ENCODE assay signal across 12 cellular contexts in genomic region chr2:195382186-195382585, GRCh38.
A peak's percentile ranks its signal among the peaks of the same experiment; 100 is the strongest.
DNase-seq lines count a peak whose midpoint lies in the region; ATAC-seq and TF ChIP-seq lines count a peak whose summit lies in the region.
"Had no signal": no experiment of that assay in that cellular context is flagged by ENCODE, and none has a peak within 500 bp of the region (broad histone marks: within the 10 kb centered on the region; RNA-seq: fewer than 3 reads in every experiment).

No MANE protein-coding gene starts in this region.

- intact Hi-C loops in CD4-positive, alpha-beta memory T cell (cut with micrococcal nuclease): no loop called here
- intact Hi-C loops in MCF 10A (cut with micrococcal nuclease): no loop called here

- H3K9me3 ChIP-seq in CD4-positive, alpha-beta memory T cell (ENCODE audit: control insufficient read depth in 1 of 2, low read length in 2 of 2): no peaks in the 10 kb centered on the region

- H3K4me3 Mint-ChIP-seq in CD4-positive, alpha-beta memory T cell: peak overlapping the region in 3 of 8 donors; percentile 45 to 66 (median 55)
- H3K4me3 Mint-ChIP-seq in activated CD4-positive, alpha-beta memory T cell treated with anti-CD3 and anti-CD28 coated beads, Interleukin-2, amount 10 ng/mL, durations not matched to agents 7 days and 5 days: no peak overlapping the region
- H3K4me3 Mint-ChIP-seq in effector memory CD8-positive, alpha-beta T cell: no peak overlapping the region
- no peak overlapping the region for H3K4me3 Mint-ChIP-seq in MCF 10A (ENCODE audit: unreplicated experiment)

- no peak for TF ChIP-seq POLR2A in GM18505 (IDR thresholded peaks at IDR 0.05; ENCODE audit: borderline replicate concordance, extremely low read depth, insufficient read depth, insufficient read length)

- H3K9me3 Mint-ChIP-seq in CD4-positive, alpha-beta memory T cell: peaks cover 0 to 2% (median 0%) of the 10 kb centered on the region in 8 donors
- peaks cover 5% of the 10 kb centered on the region for H3K9me3 Mint-ChIP-seq in activated CD4-positive, alpha-beta memory T cell treated with anti-CD3 and anti-CD28 coated beads, Interleukin-2, amount 10 ng/mL, durations not matched to agents 7 days and 5 days
- H3K9me3 Mint-ChIP-seq in effector memory CD8-positive, alpha-beta T cell: no peaks in the 10 kb centered on the region
- H3K9me3 Mint-ChIP-seq in MCF 10A (ENCODE audit: unreplicated experiment): no peaks in the 10 kb centered on the region

- H3K36me3 ChIP-seq in CD4-positive, alpha-beta memory T cell (ENCODE audit: insufficient read depth, low read length): no peaks in the 10 kb centered on the region

- H3K27ac ChIP-seq in CD4-positive, alpha-beta memory T cell (ENCODE audit: low read depth, low read length): no peak overlapping the region
- H3K27ac ChIP-seq: parathyroid adenoma had no signal

- no TSS peak for BruUV-seq in MCF 10A (replicated peaks; lab: Mats Ljungman, UMichigan)

- H3K4me1 ChIP-seq in CD4-positive, alpha-beta memory T cell (ENCODE audit: insufficient read depth, low read length): peaks cover 15% of the 10 kb centered on the region
- H3K4me1 ChIP-seq: parathyroid adenoma had no signal

- H3K27me3 ChIP-seq in CD4-positive, alpha-beta memory T cell (ENCODE audit: insufficient read depth, low read length): no peaks in the 10 kb centered on the region

- TF ChIP-seq CTCF in MCF 10A (IDR thresholded peaks at IDR 0.05; ENCODE audit: unreplicated experiment): no peak

- CTCF ChIA-PET in CD4-positive, alpha-beta memory T cell (lab: Charles Lee; ENCODE audit: partially characterized antibody): no interaction called here
- CTCF ChIA-PET in activated CD4-positive, alpha-beta memory T cell treated with anti-CD3 and anti-CD28 coated beads, Interleukin-2, amount 10 ng/mL, durations not matched to agents 7 days and 5 days (lab: Charles Lee): no interaction called here
- CTCF ChIA-PET in MCF 10A (lab: Yijun Ruan, JAX): no interaction called here

- peak in 4 of 5 donors; percentile 33 to 45 (median 38) for DNase-seq in CD4-positive, alpha-beta memory T cell
- DNase-seq in activated CD4-positive, alpha-beta memory T cell treated with anti-CD3 and anti-CD28 coated beads, Interleukin-2, amount 10 ng/mL, durations not matched to agents 7 days and 5 days: peak; percentile 21
- no peak for DNase-seq in effector memory CD8-positive, alpha-beta T cell
- DNase-seq in medulla oblongata (ENCODE audit: extremely low spot score): no peak
- DNase-seq in inferior parietal cortex (ENCODE audit: extremely low spot score): no peak
- no peak for DNase-seq in MCF 10A (ENCODE audit: unreplicated experiment)
- DNase-seq: MM.1S, NCI-H446 treated with DMSO at 0.1 percent for 48 hours, RPMI8226 had no signal

- peak overlapping the region in 6 of 7 donors; percentile 0 to 87 (median 54) for H3K27ac Mint-ChIP-seq in CD4-positive, alpha-beta memory T cell
- H3K27ac Mint-ChIP-seq in activated CD4-positive, alpha-beta memory T cell treated with anti-CD3 and anti-CD28 coated beads, Interleukin-2, amount 10 ng/mL, durations not matched to agents 7 days and 5 days: peak overlapping the region; percentile 61
- no peak overlapping the region for H3K27ac Mint-ChIP-seq in effector memory CD8-positive, alpha-beta T cell
- H3K27ac Mint-ChIP-seq in MCF 10A (ENCODE audit: low read depth, unreplicated experiment): no peak overlapping the region

- peaks cover 11 to 21% (median 13%) of the 10 kb centered on the region in 4 donors for H3K4me1 Mint-ChIP-seq in CD4-positive, alpha-beta memory T cell
- peaks cover 7% of the 10 kb centered on the region for H3K4me1 Mint-ChIP-seq in activated CD4-positive, alpha-beta memory T cell treated with anti-CD3 and anti-CD28 coated beads, Interleukin-2, amount 10 ng/mL, durations not matched to agents 7 days and 5 days
- H3K4me1 Mint-ChIP-seq in effector memory CD8-positive, alpha-beta T cell (ENCODE audit: low read depth in 2 of 2): peaks cover 5 to 8% of the 10 kb centered on the region in 2 donors
- H3K4me1 Mint-ChIP-seq in MCF 10A (ENCODE audit: insufficient read depth, unreplicated experiment): peaks cover 5% of the 10 kb centered on the region

- POLR2A ChIA-PET in CD4-positive, alpha-beta memory T cell (lab: Charles Lee; ENCODE audit: partially characterized antibody): no interaction called here
- POLR2A ChIA-PET in activated CD4-positive, alpha-beta memory T cell treated with anti-CD3 and anti-CD28 coated beads, Interleukin-2, amount 10 ng/mL, durations not matched to agents 7 days and 5 days (lab: Charles Lee): no interaction called here
- POLR2A ChIA-PET in MCF 10A (lab: Yijun Ruan, JAX): no interaction called here

- no peaks in the 10 kb centered on the region for H3K36me3 Mint-ChIP-seq in CD4-positive, alpha-beta memory T cell
- peaks cover 7% of the 10 kb centered on the region for H3K36me3 Mint-ChIP-seq in activated CD4-positive, alpha-beta memory T cell treated with anti-CD3 and anti-CD28 coated beads, Interleukin-2, amount 10 ng/mL, durations not matched to agents 7 days and 5 days (ENCODE audit: low read depth)
- H3K36me3 Mint-ChIP-seq in effector memory CD8-positive, alpha-beta T cell (ENCODE audit: insufficient read depth): no peaks in the 10 kb centered on the region
- peaks cover 4% of the 10 kb centered on the region for H3K36me3 Mint-ChIP-seq in MCF 10A (ENCODE audit: insufficient read depth, unreplicated experiment)

- ATAC-seq in HG03139 (IDR thresholded peaks at IDR 0.05; ENCODE audit: unreplicated experiment) (peak; percentile 68), GM18505 (IDR thresholded peaks at IDR 0.05; ENCODE audit: unreplicated experiment) (no peak)
- peak; percentile 41 for ATAC-seq in effector memory CD8-positive, alpha-beta T cell (replicated peaks)

- no peak overlapping the region for H3K4me3 ChIP-seq in CD4-positive, alpha-beta memory T cell (ENCODE audit: low read length in 2 of 2)

- no peaks in the 10 kb centered on the region for H3K27me3 Mint-ChIP-seq in CD4-positive, alpha-beta memory T cell
- H3K27me3 Mint-ChIP-seq in activated CD4-positive, alpha-beta memory T cell treated with anti-CD3 and anti-CD28 coated beads, Interleukin-2, amount 10 ng/mL, durations not matched to agents 7 days and 5 days: no peaks in the 10 kb centered on the region
- H3K27me3 Mint-ChIP-seq in effector memory CD8-positive, alpha-beta T cell: no peaks in the 10 kb centered on the region
- no peaks in the 10 kb centered on the region for H3K27me3 Mint-ChIP-seq in MCF 10A (ENCODE audit: insufficient read depth, unreplicated experiment)

Comparison
In these comparisons a context has a peak if more than half of its experiments do, and no peak if none do; other contexts are left out.
1. DNase-seq: peak in CD4-positive, alpha-beta memory T cell (4 of 5) and activated CD4-positive, alpha-beta memory T cell treated with anti-CD3 and anti-CD28 coated beads, Interleukin-2, amount 10 ng/mL, durations not matched to agents 7 days and 5 days (single experiment); none in effector memory CD8-positive, alpha-beta T cell (0 of 3), medulla oblongata (single experiment), inferior parietal cortex (single experiment) and MCF 10A (single experiment).
2. H3K27ac Mint-ChIP-seq: peak in CD4-positive, alpha-beta memory T cell (6 of 7) and activated CD4-positive, alpha-beta memory T cell treated with anti-CD3 and anti-CD28 coated beads, Interleukin-2, amount 10 ng/mL, durations not matched to agents 7 days and 5 days (single experiment); none in effector memory CD8-positive, alpha-beta T cell (0 of 2) and MCF 10A (single experiment).